Comparison of ENCODE assay signal across 11 cellular contexts in genomic region chr17:7179317-7180254, GRCh38. TPM values are rescaled to one million over a fixed set of nuclear protein-coding genes. Genes with fewer than 3 reads are reported as not detected.
DNase-seq lines count a peak whose midpoint lies in the region; ATAC-seq, FAIRE-seq and TF ChIP-seq lines count a peak whose summit lies in the region.
"Had no signal": no experiment of that assay in that cellular context is flagged by ENCODE, and none has a peak within 500 bp of the region (broad histone marks: within the 10 kb centered on the region; RNA-seq: fewer than 3 reads in every experiment).

TSS of gene ASGR1 (minus strand) at chr17:7179370. CDS start at chr17:7178563, 807 bp downstream.

- H3K79me2 ChIP-seq in H9 (ENCODE audit: insufficient read depth, low read length), result no peaks in the 10 kb centered on the region

- H3K18ac ChIP-seq in H9 (ENCODE audit: insufficient read length, low read depth, low read length), result no peak within 1 kb of the TSS

- H3K4me2 ChIP-seq in H9 (ENCODE audit: insufficient read depth, insufficient read length, low read length), result peak within 1 kb of the TSS; percentile 91

- H2BK120ac ChIP-seq in H9 (ENCODE audit: low read depth, low read length, poor library complexity, severe bottlenecking), result no peak within 1 kb of the TSS

- no peak for DNase-seq in H9
- no peak for DNase-seq in frontal cortex (ENCODE audit: low spot score in 2 of 2)
- peak; percentile 53 for DNase-seq in posterior vena cava (ENCODE audit: low spot score)
- DNase-seq in NK-92 treated with Interleukin-12 subunit alpha and Interleukin-12 subunit beta, amount 100 ng/mL, for 24 hours (lab: John Stamatoyannopoulos, UW), result no peak
- no peak for DNase-seq in T-helper 9 cell
- DNase-seq in HuH-7 (ENCODE audit: low spot score), result no peak
- DNase-seq: activated naive CD4-positive, alpha-beta T cell; NCI-H524; stimulated activated CD4-positive, alpha-beta T cell treated with anti-CD3 and anti-CD28 coated beads, Interleukin-15, amount 100 ng/mL, for 24 hours had no signal

- H4K20me1 ChIP-seq in H9 (ENCODE audit: control insufficient read depth, insufficient read depth, insufficient read length), result no peaks in the 10 kb centered on the region

- H3K14ac ChIP-seq in H9 (ENCODE audit: insufficient read depth, low read length), result no peak within 1 kb of the TSS

- H3K4me3 Mint-ChIP-seq in H9, result no peak within 1 kb of the TSS

- H3K36me3 Mint-ChIP-seq in H9 (ENCODE audit: insufficient read depth in 1 of 3, low read depth in 3 of 3), result no peaks in the 10 kb centered on the region

- no peak for ATAC-seq in GM19395 (IDR thresholded peaks at IDR 0.05; ENCODE audit: unreplicated experiment)

- H3K27ac Mint-ChIP-seq in H9, result no peak within 1 kb of the TSS

- H2BK15ac ChIP-seq in H9 (ENCODE audit: low read depth, low read length), result no peak within 1 kb of the TSS

- H3K27me3 ChIP-seq in H9 (ENCODE audit: insufficient read depth, low read length), result peaks cover 5% of the 10 kb centered on the region; the same call in 1 of the 2 replicates

- no peak within 1 kb of the TSS for H3T11ph ChIP-seq in H9 (ENCODE audit: low read length)

- H2AFZ ChIP-seq in H9 (ENCODE audit: low read length), result no peak within 1 kb of the TSS

- H2AK5ac ChIP-seq in H9 (ENCODE audit: insufficient read length, low read length), result no peak within 1 kb of the TSS

- no peak within 1 kb of the TSS for H3K56ac ChIP-seq in H9 (ENCODE audit: insufficient read length, low read depth, low read length)

- no peak for FAIRE-seq in frontal cortex (lab: Jason Lieb, UNC)

- no peak within 1 kb of the TSS for H2BK5ac ChIP-seq in H9 (ENCODE audit: insufficient read length, low read length)

- no CpG with 5 or more reads among the region's 20 CpGs for WGBS in H9 (ENCODE audit: extremely low coverage, insufficient read length, low lambda C conversion rate)

- H4K5ac ChIP-seq in H9 (ENCODE audit: insufficient read length, low read depth, low read length), result no peak within 1 kb of the TSS

- peaks cover 23% of the 10 kb centered on the region for H3K27me3 Mint-ChIP-seq in H9 (ENCODE audit: low read depth)

- H3K79me1 ChIP-seq in H9 (ENCODE audit: insufficient read depth, low read depth, low read length, poor library complexity, severe bottlenecking), result no peaks in the 10 kb centered on the region

- H3K4ac ChIP-seq in H9 (ENCODE audit: low read depth, low read length), result no peak within 1 kb of the TSS

- no peak within 1 kb of the TSS for H3K23ac ChIP-seq in H9 (ENCODE audit: insufficient read length, low read depth, low read length)

- H4K91ac ChIP-seq in H9 (ENCODE audit: insufficient read length, low read depth, low read length), result no peak within 1 kb of the TSS

- TF ChIP-seq CTCF in H9 (conservative IDR thresholded peaks at IDR 0.05) (no peak), VCaP (conservative IDR thresholded peaks at IDR 0.05) (no peak)

- H3K4me1 ChIP-seq in H9 (ENCODE audit: insufficient read depth, low read length), result no peaks in the 10 kb centered on the region; the same call in 1 of the 2 replicates

- no peak within 1 kb of the TSS for H2BK12ac ChIP-seq in H9 (ENCODE audit: insufficient read length, low read depth, low read length)

- no peaks in the 10 kb centered on the region for H3K9me3 Mint-ChIP-seq in H9

- no peak within 1 kb of the TSS for H2BK20ac ChIP-seq in H9 (ENCODE audit: low read depth, low read length, poor library complexity, severe bottlenecking)

- H3K9me3 ChIP-seq in H9 (ENCODE audit: control insufficient read depth, low read depth, low read length), result no peaks in the 10 kb centered on the region

- no peak within 1 kb of the TSS for H4K8ac ChIP-seq in H9 (replicated peaks; ENCODE audit: insufficient read length, low read depth, low read length)

- H3K23me2 ChIP-seq in H9 (ENCODE audit: insufficient read length, low read depth, low read length, poor library complexity, severe bottlenecking), result peaks cover 12% of the 10 kb centered on the region

- H3K4me1 Mint-ChIP-seq in H9, result peaks cover 5 to 10% of the 10 kb centered on the region in 2 experiments; a peak in 3 of 4 replicates

- no peak within 1 kb of the TSS for H3K9ac ChIP-seq in H9 (ENCODE audit: extremely low read depth, insufficient read length, low read length)

- intact Hi-C loops in posterior vena cava (cut with DNase I), result no loop called here

- H3K27ac ChIP-seq in H9 (ENCODE audit: insufficient read length, low read depth, low read length) (no peak within 1 kb of the TSS), VCaP (peak within 1 kb of the TSS; percentile 55; the same call in 1 of the 2 replicates)

RNA-seq across cellular contexts. Expression of gene ASGR1, which starts in this region (rescaled TPM):
- total RNA-seq in H9 (2021), result 5.2 and 5.9 TPM in 2 replicates
- 18.8 TPM for total RNA-seq in frontal cortex
- total RNA-seq in posterior vena cava, result 1 to 10 TPM; 1.2 to 2.2 TPM
